ENCODE assay signal across 9 cellular contexts in the genomic region with DNA sequence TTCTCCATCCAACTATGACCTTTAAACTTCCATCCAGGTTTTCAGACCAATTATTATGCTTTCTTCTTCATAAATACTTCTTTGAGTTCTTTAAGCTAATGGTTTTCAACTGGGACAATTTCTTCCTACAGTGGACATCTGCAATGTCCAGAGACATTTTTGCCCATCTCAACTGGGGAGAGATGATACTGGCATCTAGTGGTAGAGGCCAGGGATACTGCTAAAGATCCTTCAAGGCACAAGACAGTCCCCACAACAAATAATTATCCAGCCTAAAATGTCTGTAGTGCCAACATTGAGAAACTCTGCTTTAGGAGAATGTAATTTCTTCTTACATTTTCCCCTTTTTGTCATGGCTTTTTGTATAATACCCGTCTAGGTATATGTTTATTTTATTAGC.
DNase-seq lines count a peak whose midpoint lies in the region; ATAC-seq and TF ChIP-seq lines count a peak whose summit lies in the region.
"Had no signal": no experiment of that assay in that cellular context is flagged by ENCODE, and none has a peak within 500 bp of the region (broad histone marks: within the 10 kb centered on the region; RNA-seq: fewer than 3 reads in every experiment).

No MANE protein-coding gene starts in this region.

- H3K4me2 ChIP-seq in OCI-LY1 (ENCODE audit: low read length) = no peak overlapping the region

- DNase-seq in GM10266 (ENCODE audit: extremely low spot score) = no peak
- peak; percentile 16 for DNase-seq in fibroblast of mammary gland (ENCODE audit: low read depth)
- peak; percentile 47 for DNase-seq in putamen (ENCODE audit: low spot score)
- DNase-seq in DMS153 treated with DMSO at 0.1 percent for 48 hours (lab: John Stamatoyannopoulos, UW; ENCODE audit: unreplicated experiment) = no peak
- no peak for DNase-seq in NCI-H2171 treated with DMSO at 0.1 percent for 48 hours (lab: John Stamatoyannopoulos, UW)
- DNase-seq: colonic mucosa had no signal

- H3K27ac ChIP-seq in OCI-LY1 (ENCODE audit: low read depth, low read length, poor library complexity, severe bottlenecking) = no peak overlapping the region
- H3K27ac ChIP-seq: colonic mucosa had no signal

- H3K9me2 ChIP-seq in OCI-LY1 (ENCODE audit: low read depth, low read length) = no peaks in the 10 kb centered on the region

- no peak overlapping the region for H3K4me3 ChIP-seq in OCI-LY1 (ENCODE audit: low read depth, low read length, poor library complexity, severe bottlenecking)
- H3K4me3 ChIP-seq in fibroblast of mammary gland (ENCODE audit: control insufficient read depth, low read depth, low read length) = no peak overlapping the region
- H3K4me3 ChIP-seq: colonic mucosa, HAP-1 had no signal

- H4K20me1 ChIP-seq in OCI-LY1 (ENCODE audit: insufficient read depth, low read length) = no peaks in the 10 kb centered on the region

- no peak for ATAC-seq in HG02870 (IDR thresholded peaks at IDR 0.05; ENCODE audit: unreplicated experiment)

- no peak overlapping the region for H3K9ac ChIP-seq in OCI-LY1 (ENCODE audit: low read length)

- H3F3A ChIP-seq in OCI-LY1 (ENCODE audit: insufficient read depth, low read length) = no peaks in the 10 kb centered on the region

- no peaks in the 10 kb centered on the region for H3K79me2 ChIP-seq in OCI-LY1 (ENCODE audit: insufficient read depth, low read length)

- H3K9me3 ChIP-seq in OCI-LY1 (ENCODE audit: low read length) = no peaks in the 10 kb centered on the region
- H3K9me3 ChIP-seq: colonic mucosa, HAP-1 had no signal

- H3K4me1 ChIP-seq in OCI-LY1 (ENCODE audit: insufficient read depth, low read length, severe bottlenecking) = no peaks in the 10 kb centered on the region
- H3K4me1 ChIP-seq: colonic mucosa had no signal

- no peak overlapping the region for H2AFZ ChIP-seq in OCI-LY1 (ENCODE audit: low read length)

- TF ChIP-seq CTCF in GM10266 (IDR thresholded peaks at IDR 0.05; ENCODE audit: control insufficient read depth, insufficient read depth, low read depth, missing control alignments) (peak; percentile 20), OCI-LY1 (IDR thresholded peaks at IDR 0.05; ENCODE audit: low read length) (peak; percentile 26; the same call in 1 of the 2 replicates), fibroblast of mammary gland (conservative IDR thresholded peaks at IDR 0.05; ENCODE audit: control insufficient read depth, insufficient read depth, low read depth, low read length) (peak; percentile 41)

- H3K27me3 ChIP-seq in OCI-LY1 (ENCODE audit: insufficient read depth, low read length) = no peaks in the 10 kb centered on the region
- H3K27me3 ChIP-seq: colonic mucosa had no signal

- H3K36me3 ChIP-seq in OCI-LY1 (ENCODE audit: insufficient read depth, low read length) = no peaks in the 10 kb centered on the region
- H3K36me3 ChIP-seq: colonic mucosa, HAP-1 had no signal

Comparison
In these comparisons a context has a peak if more than half of its experiments do, and no peak if none do; other contexts are left out.
1. DNase-seq: peak in fibroblast of mammary gland (single experiment) and putamen (single experiment); none in GM10266 (single experiment), DMS153 treated with DMSO at 0.1 percent for 48 hours (single experiment) and NCI-H2171 treated with DMSO at 0.1 percent for 48 hours (single experiment).
2. Peak in every context shown above with its lines, with median percentiles within 50 percentile points of each other: CTCF ChIP-seq.